In the genomic region with DNA sequence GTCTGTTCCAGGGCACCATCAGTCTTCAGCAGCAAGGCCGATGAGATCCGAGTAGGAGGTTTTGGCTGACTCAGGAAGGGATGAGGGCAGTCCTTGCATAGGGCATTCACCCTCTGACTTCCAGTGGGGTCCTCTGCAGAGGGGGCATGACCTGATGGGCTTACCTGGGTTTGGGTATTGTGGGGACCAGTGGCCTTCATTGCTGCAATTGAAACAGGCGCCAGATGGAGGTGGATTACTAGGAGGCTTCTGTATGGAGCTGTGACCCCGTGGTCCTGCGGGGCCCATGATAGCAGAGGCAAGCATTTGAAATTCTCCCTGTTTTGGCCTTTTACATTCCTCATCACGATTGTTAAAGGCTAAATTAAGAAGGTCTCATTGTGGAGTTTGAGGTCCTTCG, we compare ENCODE assay signal across 20 cellular contexts.
"Had no signal": no experiment of that assay in that cellular context is flagged by ENCODE, and none has a peak within 500 bp of the region (broad histone marks: within the 10 kb centered on the region; RNA-seq: fewer than 3 reads in every experiment).

No MANE protein-coding gene starts in this region.

- H3K27me3 ChIP-seq: esophagus squamous epithelium, gastrocnemius medialis, heart right ventricle, left lung had no signal

- H3K4me1 ChIP-seq: esophagus squamous epithelium, gastrocnemius medialis, heart right ventricle, left lung, lower lobe of right lung had no signal

- ATAC-seq: gastrocnemius medialis, heart right ventricle, left cardiac atrium, left lung, left ventricle myocardium superior, lower lobe of right lung, mucosa of descending colon had no signal

- DNase-seq: dermis blood vessel endothelial cell; dorsolateral prefrontal cortex; effector CD4-positive, alpha-beta T cell; effector memory CD4-positive, alpha-beta T cell; esophagus squamous epithelium; foreskin fibroblast; foreskin melanocyte; gastrocnemius medialis; glutamatergic neuron; head of caudate nucleus; heart right ventricle; hippocampal formation; left cardiac atrium; left lung; left ventricle myocardium superior; lower lobe of right lung; mesenchymal stem cell; mucosa of descending colon had no signal

- H3K4me1 Mint-ChIP-seq: mesothelial cell of epicardium had no signal

- H3K9me3 ChIP-seq: gastrocnemius medialis had no signal

- H3K27ac Mint-ChIP-seq: mesothelial cell of epicardium had no signal

- H3K4me3 ChIP-seq: coronary artery, dorsolateral prefrontal cortex, esophagus squamous epithelium, gastrocnemius medialis, heart right ventricle, left lung, lower lobe of right lung, mucosa of descending colon had no signal

- H3K4me3 Mint-ChIP-seq: mesothelial cell of epicardium had no signal

- H3K27ac ChIP-seq: coronary artery, dorsolateral prefrontal cortex, esophagus squamous epithelium, gastrocnemius medialis, heart right ventricle, left lung, lower lobe of right lung had no signal

- H3K36me3 ChIP-seq: esophagus squamous epithelium, gastrocnemius medialis, heart right ventricle, left lung, lower lobe of right lung had no signal
